Comparison of ENCODE assay signal across 1 cellular context in genomic region chr1:172143384-172144025, GRCh38.
TF ChIP-seq lines count a peak whose summit lies in the region.

No MANE protein-coding gene starts in this region.

TF ChIP-seq in HepG2, 621 proteins besides CTCF, POLR2A, EP300 and RAD21 (continued from another document):
- TF ChIP-seq ZFP91 (CRISPR knock-in tag; IDR thresholded peaks at IDR 0.05; ENCODE audit: borderline replicate concordance) (no peak), MEIS1 (CRISPR knock-in tag; IDR thresholded peaks at IDR 0.05; ENCODE audit: borderline replicate concordance) (no peak), MAZ (IDR thresholded peaks at IDR 0.05; ENCODE audit: borderline replicate concordance, low read depth, low read length) (no peak), MAZ (CRISPR knock-in tag; IDR thresholded peaks at IDR 0.05; ENCODE audit: low read depth) (no peak), SMAD1 (CRISPR knock-in tag; IDR thresholded peaks at IDR 0.05; ENCODE audit: borderline replicate concordance, low read depth) (no peak), ZC3H13 (CRISPR knock-in tag; IDR thresholded peaks at IDR 0.05) (no peak)
